8 cellular contexts compared by ENCODE assay signal in genomic region chrX:39336709-39337294, GRCh38.
DNase-seq lines count a peak whose midpoint lies in the region; ATAC-seq and TF ChIP-seq lines count a peak whose summit lies in the region.

No MANE protein-coding gene starts in this region.

- no peak overlapping the region for H3K9ac ChIP-seq in parathyroid adenoma

- H3K4me3 ChIP-seq in parathyroid adenoma (ENCODE audit: low read depth, low read length) = no peak overlapping the region

- H3K36me3 ChIP-seq in parathyroid adenoma (ENCODE audit: control insufficient read depth, insufficient read depth, low read length) = no peaks in the 10 kb centered on the region

- no peaks in the 10 kb centered on the region for H3K9me3 ChIP-seq in parathyroid adenoma (ENCODE audit: control insufficient read depth, low read length)

- no peaks in the 10 kb centered on the region for H3K79me2 ChIP-seq in parathyroid adenoma

- CTCF ChIA-PET in RWPE1 (lab: Yijun Ruan, JAX) = no interaction called here

- H3K9me3 Mint-ChIP-seq in activated naive CD4-positive, alpha-beta T cell treated with anti-CD3 and anti-CD28 coated beads, Interleukin-2, amount 50 U/mL, for 72 hours = peaks cover 18 to 19% of the 10 kb centered on the region in 2 donors

- no peaks in the 10 kb centered on the region for H3K27me3 ChIP-seq in parathyroid adenoma (ENCODE audit: control insufficient read depth, insufficient read depth, low read length)

- POLR2A ChIA-PET in RWPE1 (lab: Yijun Ruan, JAX; ENCODE audit: low non-redundant PET) = no interaction called here

- no peak overlapping the region for H3K27ac ChIP-seq in parathyroid adenoma
- no peak overlapping the region for H3K27ac ChIP-seq in RWPE1

- peaks cover 7 to 14% of the 10 kb centered on the region in 2 donors for H3K36me3 Mint-ChIP-seq in activated naive CD4-positive, alpha-beta T cell treated with anti-CD3 and anti-CD28 coated beads, Interleukin-2, amount 50 U/mL, for 72 hours

- H3K4me2 ChIP-seq in parathyroid adenoma (ENCODE audit: low read length) = no peak overlapping the region

- H3K27ac Mint-ChIP-seq in activated naive CD4-positive, alpha-beta T cell treated with anti-CD3 and anti-CD28 coated beads, Interleukin-2, amount 50 U/mL, for 72 hours = peak overlapping the region; percentile 91 to 95

- in situ Hi-C loops in GM13976 (cut with MboI; ENCODE audit: low sequenced_read_pairs, unreplicated experiment) (no loop called here), G401 (cut with HindIII; ENCODE audit: low sequenced_read_pairs) (no loop called here)

- H3K4me1 ChIP-seq in parathyroid adenoma = no peaks in the 10 kb centered on the region

- DNase-seq in GM13976 (ENCODE audit: low spot score) (peak; percentile 9), NCI-H146 (lab: John Stamatoyannopoulos, UW) (peak; percentile 33), G401 (ENCODE audit: low spot score) (no peak), RWPE1 (ENCODE audit: low spot score) (no peak), DMS114 treated with DMSO at 0.1 percent for 48 hours (lab: John Stamatoyannopoulos, UW; ENCODE audit: unreplicated experiment) (no peak)
- DNase-seq in activated naive CD4-positive, alpha-beta T cell treated with anti-CD3 and anti-CD28 coated beads, Interleukin-2, amount 50 U/mL, for 72 hours (ENCODE audit: low spot score in 2 of 2) = no peak

- TF ChIP-seq CTCF in GM13976 (IDR thresholded peaks at IDR 0.05; ENCODE audit: borderline replicate concordance, control extremely low read depth, extremely low read depth, insufficient read depth, missing control alignments) = no peak
- no peak for TF ChIP-seq CTCF in parathyroid adenoma (IDR thresholded peaks at IDR 0.05)
- TF ChIP-seq CTCF in RWPE1 (conservative IDR thresholded peaks at IDR 0.05; ENCODE audit: low read depth) = no peak

- peak; percentile 89 for ATAC-seq in GM21576 (IDR thresholded peaks at IDR 0.05; ENCODE audit: unreplicated experiment)
- ATAC-seq in activated naive CD4-positive, alpha-beta T cell treated with anti-CD3 and anti-CD28 coated beads, Interleukin-2, amount 50 U/mL, for 72 hours = peak; percentile 80 to 91

- H2AFZ ChIP-seq in parathyroid adenoma = peak overlapping the region; percentile 28

Comparison
In these comparisons a context has a peak if more than half of its experiments do, and no peak if none do; other contexts are left out.
1. DNase-seq: peak in GM13976 (single experiment) and NCI-H146 (single experiment); none in activated naive CD4-positive, alpha-beta T cell treated with anti-CD3 and anti-CD28 coated beads, Interleukin-2, amount 50 U/mL, for 72 hours (0 of 2), G401 (single experiment), RWPE1 (single experiment) and DMS114 treated with DMSO at 0.1 percent for 48 hours (single experiment).